12 cellular contexts compared by ENCODE assay signal in the genomic region with DNA sequence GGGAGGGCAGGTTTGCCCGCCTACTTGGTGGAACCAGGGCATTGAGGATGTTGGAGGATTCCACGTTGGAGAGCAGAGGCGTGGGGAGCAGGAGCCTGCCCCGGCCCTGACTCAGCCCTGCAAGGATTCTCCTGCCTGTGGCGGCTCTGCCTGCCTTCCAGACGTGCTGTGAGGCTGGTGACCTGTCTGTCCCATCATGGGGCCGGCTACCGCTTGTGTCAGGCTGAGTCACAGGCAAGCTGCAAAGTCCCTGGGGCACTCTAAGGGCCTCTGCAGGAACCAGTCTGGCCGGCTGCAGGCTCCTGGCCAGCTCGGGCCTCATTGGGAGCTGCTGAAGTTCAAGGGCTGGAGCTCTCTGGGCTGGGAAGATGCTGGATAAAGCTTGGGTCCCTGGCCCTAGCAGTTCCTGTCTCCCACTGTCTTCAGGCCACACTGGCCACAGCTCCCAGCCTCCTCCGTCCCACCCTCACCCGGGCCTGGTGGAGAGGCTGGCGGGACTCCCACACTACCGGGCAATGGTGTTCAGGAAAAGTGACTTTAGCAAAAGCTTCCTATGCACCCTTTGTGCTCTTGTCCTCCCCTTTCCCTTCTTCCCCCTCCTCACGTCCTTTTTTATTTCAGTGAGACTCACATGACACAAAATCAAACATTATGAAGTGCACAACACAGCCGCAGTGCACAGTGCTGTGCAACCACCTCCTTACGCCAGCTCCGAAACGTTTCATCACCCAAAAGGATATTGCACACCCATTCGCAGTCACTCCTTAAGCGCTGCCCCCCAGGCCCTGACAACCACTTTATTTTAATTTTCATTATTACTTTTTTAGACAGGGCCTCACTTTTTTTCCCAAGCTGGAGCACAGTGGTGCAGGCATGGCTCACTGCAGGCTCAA. TPM values are rescaled to one million over a fixed set of nuclear protein-coding genes. Genes with fewer than 3 reads are reported as not detected.
DNase-seq lines count a peak whose midpoint lies in the region; ATAC-seq, FAIRE-seq and TF ChIP-seq lines count a peak whose summit lies in the region.
"Had no signal": no experiment of that assay in that cellular context is flagged by ENCODE, and none has a peak within 500 bp of the region (broad histone marks: within the 10 kb centered on the region; RNA-seq: fewer than 3 reads in every experiment).

No MANE protein-coding gene starts in this region.

- CTCF ChIA-PET in PC-3 (lab: Charles Lee) (no interaction called here), endothelial cell of umbilical vein (lab: Charles Lee) (interaction anchor here (0.8 kb wide), 1 partner anchor 10 kb away, joined by 3 read pairs; no protein-coding TSS in a partner anchor), T-cell (lab: Charles Lee) (no interaction called here)

- H3K9me3 ChIP-seq in PC-3 (ENCODE audit: low read length) (no peaks in the 10 kb centered on the region), endothelial cell of umbilical vein (replicated peaks; ENCODE audit: control insufficient read depth, insufficient read depth, low read length) (no peaks in the 10 kb centered on the region)

- TF ChIP-seq CTCF in PC-3 (conservative IDR thresholded peaks at IDR 0.05; ENCODE audit: low read depth, low read length), result no peak
- TF ChIP-seq CTCF in endothelial cell of umbilical vein (IDR thresholded peaks at IDR 0.05; ENCODE audit: extremely low read depth in 1 of 2, insufficient read depth in 1 of 2, low read depth in 1 of 2, low read length in 2 of 2), result no peak

- no peaks in the 10 kb centered on the region for H3K9me2 ChIP-seq in PC-3 (replicated peaks; ENCODE audit: low read length)

- TF ChIP-seq POLR2A in GM12892 (IDR thresholded peaks at IDR 0.05; ENCODE audit: low read depth, low read length), result no peak
- no peak for TF ChIP-seq POLR2A in endothelial cell of umbilical vein (IDR thresholded peaks at IDR 0.05; ENCODE audit: low read depth, low read length)

- ATAC-seq in PC-3 (peak; percentile 90), GM18502 (IDR thresholded peaks at IDR 0.05; ENCODE audit: poor library complexity, unreplicated experiment) (no peak), T-cell (replicated peaks in 1 of 4) (no peak), HG02763 (IDR thresholded peaks at IDR 0.05; ENCODE audit: unreplicated experiment) (no peak)

- peaks cover 0 to 3% of the 10 kb centered on the region in 2 donors for H3K27me3 Mint-ChIP-seq in T-cell
- H3K27me3 Mint-ChIP-seq: stimulated activated naive CD8-positive, alpha-beta T cell treated with anti-CD3 and anti-CD28 coated beads, Interleukin-15, Interleukin-2, amounts not matched to agents 100 ng/mL and 50 ng/mL, for 24 hours had no signal

- H3K36me3 ChIP-seq in PC-3 (ENCODE audit: low read depth, low read length), result no peaks in the 10 kb centered on the region
- no peaks in the 10 kb centered on the region for H3K36me3 ChIP-seq in endothelial cell of umbilical vein (ENCODE audit: control insufficient read depth in 2 of 2, extremely low read depth in 1 of 2, insufficient read depth in 2 of 2, low read length in 2 of 2)

- intact Hi-C loops in PC-3 (cut with micrococcal nuclease) (no loop called here), endothelial cell of umbilical vein (cut with micrococcal nuclease) (no loop called here)

- H3K9ac ChIP-seq in PC-3 (ENCODE audit: low read length) (peak overlapping the region; percentile 20), endothelial cell of umbilical vein (replicated peaks; ENCODE audit: extremely low read depth, insufficient read depth, low read length) (no peak overlapping the region)

- peak overlapping the region; percentile 55 for H2AFZ ChIP-seq in PC-3 (ENCODE audit: low read length)
- peak overlapping the region; percentile 37 for H2AFZ ChIP-seq in endothelial cell of umbilical vein (ENCODE audit: low read depth, low read length)

- H4K20me1 ChIP-seq in PC-3 (ENCODE audit: low read length), result no peaks in the 10 kb centered on the region
- H4K20me1 ChIP-seq in endothelial cell of umbilical vein (replicated peaks; ENCODE audit: control insufficient read depth, extremely low read depth, insufficient read depth, low read length), result no peaks in the 10 kb centered on the region

- no peak overlapping the region for H3K27ac Mint-ChIP-seq in T-cell
- H3K27ac Mint-ChIP-seq: stimulated activated naive CD8-positive, alpha-beta T cell treated with anti-CD3 and anti-CD28 coated beads, Interleukin-15, Interleukin-2, amounts not matched to agents 100 ng/mL and 50 ng/mL, for 24 hours had no signal

- no peaks in the 10 kb centered on the region for H3K36me3 Mint-ChIP-seq in T-cell

- no peaks in the 10 kb centered on the region for H3K27me3 ChIP-seq in PC-3 (ENCODE audit: low read length)
- no peaks in the 10 kb centered on the region for H3K27me3 ChIP-seq in endothelial cell of umbilical vein (ENCODE audit: control insufficient read depth in 2 of 2, insufficient read depth in 2 of 2, low read length in 2 of 2)

- dilution Hi-C loops in endothelial cell of umbilical vein (cut with MboI; ENCODE audit: extremely low pct_ligation_motif_present, low sequenced_read_pairs), result no loop called here

- peak overlapping the region; percentile 11; the same call in 1 of the 2 replicates for H3K4me3 ChIP-seq in PC-3 (ENCODE audit: low read length)
- H3K4me3 ChIP-seq in endothelial cell of umbilical vein (replicated peaks in 1 of 3; ENCODE audit: insufficient read depth in 1 of 3, low read depth in 1 of 3, low read length in 3 of 3), result no peak overlapping the region
- H3K4me3 ChIP-seq in skeletal muscle cell (ENCODE audit: low read depth, low read length), result no peak overlapping the region

- no peak overlapping the region for H3K4me3 Mint-ChIP-seq in T-cell
- H3K4me3 Mint-ChIP-seq: stimulated activated naive CD8-positive, alpha-beta T cell treated with anti-CD3 and anti-CD28 coated beads, Interleukin-15, Interleukin-2, amounts not matched to agents 100 ng/mL and 50 ng/mL, for 24 hours had no signal

- peak overlapping the region; percentile 74 for H3K27ac ChIP-seq in PC-3 (ENCODE audit: low read length)
- no peak overlapping the region for H3K27ac ChIP-seq in endothelial cell of umbilical vein (ENCODE audit: insufficient read depth, low read depth, low read length)

- H3K4me1 Mint-ChIP-seq in T-cell, result no peaks in the 10 kb centered on the region

- H3K9me3 Mint-ChIP-seq in T-cell, result peaks cover 0 to 4% (median 2%) of the 10 kb centered on the region in 3 donors
- H3K9me3 Mint-ChIP-seq: stimulated activated naive CD8-positive, alpha-beta T cell treated with anti-CD3 and anti-CD28 coated beads, Interleukin-15, Interleukin-2, amounts not matched to agents 100 ng/mL and 50 ng/mL, for 24 hours had no signal

- DNase-seq in GM12892 (ENCODE audit: insufficient read length) (peak; percentile 6), PC-3 (peak; percentile 99), endothelial cell of umbilical vein (ENCODE audit: low read depth, low spot score) (no peak), skeletal muscle cell (ENCODE audit: low read depth) (peak; percentile 65), T-cell (no peak)
- DNase-seq in activated CD8-positive, alpha-beta memory T cell treated with anti-CD3 and anti-CD28 coated beads, Interleukin-2, amount 50 U/mL, for 48 hours, result no peak
- DNase-seq: cortex of kidney; KG1; stimulated activated CD4-positive, alpha-beta T cell treated with anti-CD3 and anti-CD28 coated beads, Interleukin-12 subunit alpha, Interleukin-12 subunit beta, amount 100 ng/mL, for 4 hours had no signal

- H3K4me1 ChIP-seq in PC-3 (ENCODE audit: insufficient read depth, low read length) (peaks cover 51% of the 10 kb centered on the region), endothelial cell of umbilical vein (ENCODE audit: control insufficient read depth, extremely low read depth, insufficient read depth, low read length) (no peaks in the 10 kb centered on the region)

- POLR2A ChIA-PET in PC-3 (lab: Charles Lee; ENCODE audit: unreplicated experiment) (no interaction called here), endothelial cell of umbilical vein (lab: Charles Lee) (no interaction called here), T-cell (lab: Charles Lee) (interaction anchor here in 1 of 2 donors (0.6 kb wide), 1 partner anchor 1056 kb away, joined by 4 read pairs; no protein-coding TSS in a partner anchor)

- H3K79me2 ChIP-seq in PC-3 (ENCODE audit: low read length) (no peaks in the 10 kb centered on the region), endothelial cell of umbilical vein (ENCODE audit: control insufficient read depth, insufficient read depth, low read length) (no peaks in the 10 kb centered on the region)

- no peaks in the 10 kb centered on the region for H3K9me1 ChIP-seq in endothelial cell of umbilical vein (replicated peaks; ENCODE audit: control insufficient read depth, extremely low read depth, insufficient read depth, low read length)

- BruUV-seq in PC-3 (replicated peaks; lab: Mats Ljungman, UMichigan) (no TSS peak), endothelial cell of umbilical vein (replicated peaks; lab: Mats Ljungman, UMichigan) (no TSS peak)

- no peak for FAIRE-seq in GM12892 (lab: Jason Lieb, UNC)
- FAIRE-seq in endothelial cell of umbilical vein (lab: Jason Lieb, UNC), result no peak

- H3K4me2 ChIP-seq in PC-3 (ENCODE audit: low read length) (peak overlapping the region; percentile 74), endothelial cell of umbilical vein (ENCODE audit: insufficient read depth, low read length) (no peak overlapping the region)

- no peaks in the 10 kb centered on the region for H3F3A ChIP-seq in PC-3 (ENCODE audit: low read length, unreplicated experiment)

RNA-seq across cellular contexts. Expression of a gene that starts 22.0 kb away (rescaled TPM):
- 4.1 TPM for polyA plus RNA-seq in GM12892 (2012; ENCODE audit: missing spikeins)
- total RNA-seq in PC-3 (2014; rRNA removed), result 15.7 and 29.5 TPM in 2 replicates
- 37.8 and 38.2 TPM in 2 replicates for total RNA-seq in endothelial cell of umbilical vein
- polyA plus RNA-seq in endothelial cell of umbilical vein, result 14.4 and 17.8 TPM in 2 replicates
- polyA plus RNA-seq in endothelial cell of umbilical vein (2011; cell fraction: cytosol; rRNA removed), result 8.3 and 10.6 TPM in 2 replicates
- polyA plus RNA-seq in endothelial cell of umbilical vein (2011; cell fraction: nucleus; rRNA removed), result 82.5 and 115 TPM in 2 replicates
- polyA plus RNA-seq in endothelial cell of umbilical vein (2012), result 20.3 and 26.8 TPM in 2 replicates
- polyA minus RNA-seq in endothelial cell of umbilical vein, result 16.0 and 18.6 TPM in 2 replicates
- polyA minus RNA-seq in endothelial cell of umbilical vein (2011; cell fraction: cytosol; rRNA and poly(A)+ RNA removed), result 25.3 TPM
- polyA minus RNA-seq in endothelial cell of umbilical vein (2011; cell fraction: nucleus; rRNA and poly(A)+ RNA removed), result 22.0 and 50.1 TPM in 2 replicates
- total RNA-seq in T-cell, result 10 to 100 TPM; 53.3 to 89.6 (median 57.8) TPM

RNA-seq across cellular contexts. Expression of a gene that starts 44.2 kb away (rescaled TPM):
- not detected for polyA plus RNA-seq in GM12892 (2012; ENCODE audit: missing spikeins)
- total RNA-seq in PC-3 (2014; rRNA removed) (30.2 and 31.8 TPM in 2 replicates), endothelial cell of umbilical vein (10.7 and 10.8 TPM in 2 replicates), T-cell (1 to 10 TPM in 3 of 5 donors, under 1 TPM in 2; 0.58 to 2.7 (median 1.2) TPM)
- 2.7 and 3.6 TPM in 2 replicates for polyA plus RNA-seq in endothelial cell of umbilical vein
- 1.1 and 2.1 TPM in 2 replicates for polyA plus RNA-seq in endothelial cell of umbilical vein (2011; cell fraction: cytosol; rRNA removed)
- polyA plus RNA-seq in endothelial cell of umbilical vein (2011; cell fraction: nucleus; rRNA removed), result 2.2 and 3.3 TPM in 2 replicates
- 10.9 and 14.5 TPM in 2 replicates for polyA plus RNA-seq in endothelial cell of umbilical vein (2012)
- 3.3 and 4.1 TPM in 2 replicates for polyA minus RNA-seq in endothelial cell of umbilical vein
- not detected for polyA minus RNA-seq in endothelial cell of umbilical vein (2011; cell fraction: cytosol; rRNA and poly(A)+ RNA removed)
- 0.48 and 1.5 TPM in 2 replicates for polyA minus RNA-seq in endothelial cell of umbilical vein (2011; cell fraction: nucleus; rRNA and poly(A)+ RNA removed)

RNA-seq across cellular contexts. Expression of a gene that starts 56.7 kb away (rescaled TPM):
- 16.1 TPM for polyA plus RNA-seq in GM12892 (2012; ENCODE audit: missing spikeins)
- 74.0 TPM in 2 replicates for total RNA-seq in PC-3 (2014; rRNA removed)
- 47.9 and 52.2 TPM in 2 replicates for total RNA-seq in endothelial cell of umbilical vein
- polyA plus RNA-seq in endothelial cell of umbilical vein, result 29.0 and 33.9 TPM in 2 replicates
- polyA plus RNA-seq in endothelial cell of umbilical vein (2011; cell fraction: cytosol; rRNA removed), result 29.9 and 35.4 TPM in 2 replicates
- polyA plus RNA-seq in endothelial cell of umbilical vein (2011; cell fraction: nucleus; rRNA removed), result 44.9 and 59.3 TPM in 2 replicates
- polyA plus RNA-seq in endothelial cell of umbilical vein (2012), result 35.1 and 37.5 TPM in 2 replicates
- polyA minus RNA-seq in endothelial cell of umbilical vein, result 27.6 and 33.4 TPM in 2 replicates
- 34.2 TPM for polyA minus RNA-seq in endothelial cell of umbilical vein (2011; cell fraction: cytosol; rRNA and poly(A)+ RNA removed)
- polyA minus RNA-seq in endothelial cell of umbilical vein (2011; cell fraction: nucleus; rRNA and poly(A)+ RNA removed), result 18.0 and 21.9 TPM in 2 replicates
- total RNA-seq in T-cell, result 10 to 100 TPM; 27.8 to 71.4 (median 66.5) TPM

Comparison
In these comparisons a context has a peak if more than half of its experiments do, and no peak if none do; other contexts are left out.
1. DNase-seq: peak in GM12892 (single experiment), PC-3 (single experiment) and skeletal muscle cell (single experiment); none in endothelial cell of umbilical vein (single experiment), T-cell (0 of 34) and activated CD8-positive, alpha-beta memory T cell treated with anti-CD3 and anti-CD28 coated beads, Interleukin-2, amount 50 U/mL, for 48 hours (single experiment).